In genomic region chr11:8767466-8768142, GRCh38 we compare ENCODE assay signal across 12 cellular contexts.
A peak's percentile ranks its signal among the peaks of the same experiment; 100 is the strongest.
DNase-seq lines count a peak whose midpoint lies in the region; ATAC-seq, FAIRE-seq and TF ChIP-seq lines count a peak whose summit lies in the region.
"Had no signal": no experiment of that assay in that cellular context is flagged by ENCODE, and none has a peak within 500 bp of the region (broad histone marks: within the 10 kb centered on the region; RNA-seq: fewer than 3 reads in every experiment).

No MANE protein-coding gene starts in this region.

- FAIRE-seq in small intestine (lab: Jason Lieb, UNC), result no peak
- FAIRE-seq: TTC549 had no signal

- no peak for TF ChIP-seq EP300 in gastroesophageal sphincter (IDR thresholded peaks at IDR 0.05)

- H3K4me3 ChIP-seq in gastroesophageal sphincter, result no peak overlapping the region
- H3K4me3 ChIP-seq in small intestine (ENCODE audit: low read depth in 1 of 2, low read length in 2 of 2), result no peak overlapping the region
- H3K4me3 ChIP-seq: dorsolateral prefrontal cortex had no signal

- CTCF ChIA-PET in activated CD8-positive, alpha-beta memory T cell treated with anti-CD3 and anti-CD28 coated beads, Interleukin-2, amount 10 ng/mL, durations not matched to agents 7 days and 5 days (lab: Charles Lee), result no interaction called here

- H3K27me3 Mint-ChIP-seq in activated CD8-positive, alpha-beta memory T cell treated with anti-CD3 and anti-CD28 coated beads, Interleukin-2, amount 10 ng/mL, durations not matched to agents 7 days and 5 days, result peaks cover 12% of the 10 kb centered on the region

- H3K27me3 ChIP-seq in gastroesophageal sphincter (no peaks in the 10 kb centered on the region), small intestine (ENCODE audit: control insufficient read depth in 2 of 2, insufficient read depth in 2 of 2, low read length in 2 of 2) (no peaks in the 10 kb centered on the region)
- H3K27me3 ChIP-seq: dorsolateral prefrontal cortex had no signal

- no peaks in the 10 kb centered on the region for H3K36me3 Mint-ChIP-seq in activated CD8-positive, alpha-beta memory T cell treated with anti-CD3 and anti-CD28 coated beads, Interleukin-2, amount 10 ng/mL, durations not matched to agents 7 days and 5 days
- H3K36me3 Mint-ChIP-seq: CD4-positive, alpha-beta memory T cell had no signal

- peak overlapping the region; percentile 87 to 98 (median 88) for H3K27ac ChIP-seq in gastroesophageal sphincter
- H3K27ac ChIP-seq in small intestine (ENCODE audit: low read depth in 1 of 2, low read length in 1 of 2), result peak overlapping the region in 1 of 2 donors; percentile 75

- H3K4me3 Mint-ChIP-seq in activated CD8-positive, alpha-beta memory T cell treated with anti-CD3 and anti-CD28 coated beads, Interleukin-2, amount 10 ng/mL, durations not matched to agents 7 days and 5 days, result no peak overlapping the region
- H3K4me3 Mint-ChIP-seq: CD4-positive, alpha-beta memory T cell had no signal

- WGBS in gastroesophageal sphincter (ENCODE audit: low coverage in 1 of 2), 2 donors, result 39 to 43% methylated on average over 9 of the region's 9 CpGs
- 69 to 73% (median 73%) methylated on average over 9 of the region's 9 CpGs for WGBS in small intestine, 3 donors

- no peak for TF ChIP-seq POLR2A in gastroesophageal sphincter (IDR thresholded peaks at IDR 0.05)

- H3K4me1 Mint-ChIP-seq in activated CD8-positive, alpha-beta memory T cell treated with anti-CD3 and anti-CD28 coated beads, Interleukin-2, amount 10 ng/mL, durations not matched to agents 7 days and 5 days, result no peaks in the 10 kb centered on the region
- H3K4me1 Mint-ChIP-seq: CD4-positive, alpha-beta memory T cell had no signal

- no peaks in the 10 kb centered on the region for H3K9me3 ChIP-seq in gastroesophageal sphincter
- H3K9me3 ChIP-seq in small intestine (ENCODE audit: control insufficient read depth, low read depth), result no peaks in the 10 kb centered on the region

- H3K4me1 ChIP-seq in gastroesophageal sphincter, result peaks cover 24 to 99% (median 41%) of the 10 kb centered on the region in 3 donors
- no peaks in the 10 kb centered on the region for H3K4me1 ChIP-seq in small intestine (ENCODE audit: control insufficient read depth in 2 of 2, insufficient read depth in 1 of 2, low read depth in 1 of 2, low read length in 1 of 2)

- no peak overlapping the region for H3K27ac Mint-ChIP-seq in activated CD8-positive, alpha-beta memory T cell treated with anti-CD3 and anti-CD28 coated beads, Interleukin-2, amount 10 ng/mL, durations not matched to agents 7 days and 5 days
- H3K27ac Mint-ChIP-seq: CD4-positive, alpha-beta memory T cell had no signal

- no peaks in the 10 kb centered on the region for H3K36me3 ChIP-seq in gastroesophageal sphincter
- H3K36me3 ChIP-seq in small intestine (ENCODE audit: control insufficient read depth in 2 of 2, insufficient read depth in 2 of 2, low read length in 2 of 2), result no peaks in the 10 kb centered on the region

- no peak for TF ChIP-seq CTCF in gastroesophageal sphincter (IDR thresholded peaks at IDR 0.05)

- ATAC-seq in SK-N-SH treated with all-trans-retinoic acid at 6 μM for 48 hours (peak; percentile 34), gastroesophageal sphincter (peak; percentile 65)
- ATAC-seq in activated CD8-positive, alpha-beta memory T cell treated with anti-CD3 and anti-CD28 coated beads, Interleukin-2, amount 10 ng/mL, durations not matched to agents 7 days and 5 days, result no peak

- H3K9me3 Mint-ChIP-seq in activated CD8-positive, alpha-beta memory T cell treated with anti-CD3 and anti-CD28 coated beads, Interleukin-2, amount 10 ng/mL, durations not matched to agents 7 days and 5 days (ENCODE audit: low read depth), result no peaks in the 10 kb centered on the region
- H3K9me3 Mint-ChIP-seq: CD4-positive, alpha-beta memory T cell had no signal

- DNase-seq in HCEC 1CT (peak; percentile 51), small intestine (peak; percentile 16), NK-92 (lab: John Stamatoyannopoulos, UW; ENCODE audit: unreplicated experiment) (no peak), globus pallidus (ENCODE audit: low spot score) (no peak)
- no peak for DNase-seq in activated T-cell treated with anti-CD3 and anti-CD28 coated beads, Interleukin-2, amount 50 U/mL, for 48 hours
- DNase-seq in activated CD8-positive, alpha-beta memory T cell treated with anti-CD3 and anti-CD28 coated beads, Interleukin-2, amount 10 ng/mL, durations not matched to agents 7 days and 5 days, result no peak
- DNase-seq: CD4-positive, alpha-beta memory T cell; dorsolateral prefrontal cortex; NCI-H1436 treated with DMSO at 0.1 percent for 48 hours had no signal

TF ChIP-seq in SK-N-SH treated with all-trans-retinoic acid at 6 μM for 48 hours, 23 proteins besides CTCF, POLR2A, EP300 and RAD21:
- TF ChIP-seq RARB (CRISPR knock-in tag; IDR thresholded peaks at IDR 0.05) (no peak), ZNF565 (CRISPR knock-in tag; conservative IDR thresholded peaks at IDR 0.05; ENCODE audit: low read depth) (no peak), PPARA (CRISPR knock-in tag; IDR thresholded peaks at IDR 0.05; ENCODE audit: borderline replicate concordance) (no peak), GLIS3 (CRISPR knock-in tag; IDR thresholded peaks at IDR 0.05) (no peak), TCF4 (CRISPR knock-in tag; IDR thresholded peaks at IDR 0.05; ENCODE audit: borderline replicate concordance) (no peak), CSDC2 (CRISPR knock-in tag; IDR thresholded peaks at IDR 0.05) (no peak), BACH2 (CRISPR knock-in tag; IDR thresholded peaks at IDR 0.05; ENCODE audit: borderline replicate concordance) (no peak), SNAI2 (CRISPR knock-in tag; IDR thresholded peaks at IDR 0.05) (no peak), ISL1 (CRISPR knock-in tag; IDR thresholded peaks at IDR 0.05) (no peak), ZFP30 (CRISPR knock-in tag; IDR thresholded peaks at IDR 0.05) (no peak), ZNF70 (CRISPR knock-in tag; IDR thresholded peaks at IDR 0.05) (no peak), ZFP3 (CRISPR knock-in tag; IDR thresholded peaks at IDR 0.05) (no peak), ZC3H10 (CRISPR knock-in tag; IDR thresholded peaks at IDR 0.05) (no peak)
- TF ChIP-seq, protein P1, sequence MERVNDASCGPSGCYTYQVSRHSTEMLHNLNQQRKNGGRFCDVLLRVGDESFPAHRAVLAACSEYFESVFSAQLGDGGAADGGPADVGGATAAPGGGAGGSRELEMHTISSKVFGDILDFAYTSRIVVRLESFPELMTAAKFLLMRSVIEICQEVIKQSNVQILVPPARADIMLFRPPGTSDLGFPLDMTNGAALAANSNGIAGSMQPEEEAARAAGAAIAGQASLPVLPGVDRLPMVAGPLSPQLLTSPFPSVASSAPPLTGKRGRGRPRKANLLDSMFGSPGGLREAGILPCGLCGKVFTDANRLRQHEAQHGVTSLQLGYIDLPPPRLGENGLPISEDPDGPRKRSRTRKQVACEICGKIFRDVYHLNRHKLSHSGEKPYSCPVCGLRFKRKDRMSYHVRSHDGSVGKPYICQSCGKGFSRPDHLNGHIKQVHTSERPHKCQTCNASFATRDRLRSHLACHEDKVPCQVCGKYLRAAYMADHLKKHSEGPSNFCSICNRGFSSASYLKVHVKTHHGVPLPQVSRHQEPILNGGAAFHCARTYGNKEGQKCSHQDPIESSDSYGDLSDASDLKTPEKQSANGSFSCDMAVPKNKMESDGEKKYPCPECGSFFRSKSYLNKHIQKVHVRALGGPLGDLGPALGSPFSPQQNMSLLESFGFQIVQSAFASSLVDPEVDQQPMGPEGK (CRISPR knock-in tag; IDR thresholded peaks at IDR 0.05; ENCODE audit: borderline replicate concordance), result no peak
TF ChIP-seq in SK-N-SH treated with all-trans-retinoic acid at 6 μM for 48 hours: peak in this region for 0.

Comparison
In these comparisons a context has a peak if more than half of its experiments do, and no peak if none do; other contexts are left out.
1. DNase-seq: peak in HCEC 1CT (single experiment) and small intestine (single experiment); none in activated T-cell treated with anti-CD3 and anti-CD28 coated beads, Interleukin-2, amount 50 U/mL, for 48 hours (0 of 2), NK-92 (single experiment), activated CD8-positive, alpha-beta memory T cell treated with anti-CD3 and anti-CD28 coated beads, Interleukin-2, amount 10 ng/mL, durations not matched to agents 7 days and 5 days (single experiment) and globus pallidus (single experiment).